Comparison of ENCODE assay signal across 2 cellular contexts in the genomic region with DNA sequence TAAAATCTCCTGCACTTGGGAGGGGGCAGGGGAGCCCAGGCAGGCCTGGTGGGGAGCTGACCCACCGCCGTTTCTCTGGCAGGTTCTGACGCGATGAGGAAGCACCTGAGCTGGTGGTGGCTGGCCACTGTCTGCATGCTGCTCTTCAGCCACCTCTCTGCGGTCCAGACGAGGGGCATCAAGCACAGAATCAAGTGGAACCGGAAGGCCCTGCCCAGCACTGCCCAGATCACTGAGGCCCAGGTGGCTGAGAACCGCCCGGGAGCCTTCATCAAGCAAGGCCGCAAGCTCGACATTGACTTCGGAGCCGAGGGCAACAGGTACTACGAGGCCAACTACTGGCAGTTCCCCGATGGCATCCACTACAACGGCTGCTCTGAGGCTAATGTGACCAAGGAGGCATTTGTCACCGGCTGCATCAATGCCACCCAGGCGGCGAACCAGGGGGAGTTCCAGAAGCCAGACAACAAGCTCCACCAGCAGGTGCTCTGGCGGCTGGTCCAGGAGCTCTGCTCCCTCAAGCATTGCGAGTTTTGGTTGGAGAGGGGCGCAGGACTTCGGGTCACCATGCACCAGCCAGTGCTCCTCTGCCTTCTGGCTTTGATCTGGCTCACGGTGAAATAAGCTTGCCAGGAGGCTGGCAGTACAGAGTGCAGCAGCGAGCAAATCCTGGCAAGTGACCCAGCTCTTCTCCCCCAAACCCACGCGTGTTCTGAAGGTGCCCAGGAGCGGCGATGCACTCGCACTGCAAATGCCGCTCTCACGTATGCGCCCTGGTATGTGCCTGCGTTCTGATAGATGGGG.
TF ChIP-seq lines count a peak whose summit lies in the region.

No MANE protein-coding gene starts in this region.

TF ChIP-seq in GM23338, 12 proteins besides CTCF, POLR2A, EP300 and RAD21 (continues in another document):
- TF ChIP-seq NANOG (IDR thresholded peaks at IDR 0.05; ENCODE audit: borderline replicate concordance) (no peak), POLR2AphosphoS5 (IDR thresholded peaks at IDR 0.05; ENCODE audit: low read depth) (no peak), JUNB (IDR thresholded peaks at IDR 0.05; ENCODE audit: unreplicated experiment) (no peak), CREB1 (CRISPR knock-in tag; IDR thresholded peaks at IDR 0.05; ENCODE audit: low read depth) (no peak), ZNF331 (CRISPR knock-in tag; IDR thresholded peaks at IDR 0.05; ENCODE audit: low read depth) (no peak), STAT1 (IDR thresholded peaks at IDR 0.05; ENCODE audit: unreplicated experiment) (no peak), ZNF114 (CRISPR knock-in tag; IDR thresholded peaks at IDR 0.05) (no peak), EZH2phosphoT487 (IDR thresholded peaks at IDR 0.05; ENCODE audit: unreplicated experiment) (no peak)
- TF ChIP-seq, protein P1, sequence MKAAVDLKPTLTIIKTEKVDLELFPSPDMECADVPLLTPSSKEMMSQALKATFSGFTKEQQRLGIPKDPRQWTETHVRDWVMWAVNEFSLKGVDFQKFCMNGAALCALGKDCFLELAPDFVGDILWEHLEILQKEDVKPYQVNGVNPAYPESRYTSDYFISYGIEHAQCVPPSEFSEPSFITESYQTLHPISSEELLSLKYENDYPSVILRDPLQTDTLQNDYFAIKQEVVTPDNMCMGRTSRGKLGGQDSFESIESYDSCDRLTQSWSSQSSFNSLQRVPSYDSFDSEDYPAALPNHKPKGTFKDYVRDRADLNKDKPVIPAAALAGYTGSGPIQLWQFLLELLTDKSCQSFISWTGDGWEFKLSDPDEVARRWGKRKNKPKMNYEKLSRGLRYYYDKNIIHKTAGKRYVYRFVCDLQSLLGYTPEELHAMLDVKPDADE (IDR thresholded peaks at IDR 0.05) = no peak
- TF ChIP-seq, protein P2, sequence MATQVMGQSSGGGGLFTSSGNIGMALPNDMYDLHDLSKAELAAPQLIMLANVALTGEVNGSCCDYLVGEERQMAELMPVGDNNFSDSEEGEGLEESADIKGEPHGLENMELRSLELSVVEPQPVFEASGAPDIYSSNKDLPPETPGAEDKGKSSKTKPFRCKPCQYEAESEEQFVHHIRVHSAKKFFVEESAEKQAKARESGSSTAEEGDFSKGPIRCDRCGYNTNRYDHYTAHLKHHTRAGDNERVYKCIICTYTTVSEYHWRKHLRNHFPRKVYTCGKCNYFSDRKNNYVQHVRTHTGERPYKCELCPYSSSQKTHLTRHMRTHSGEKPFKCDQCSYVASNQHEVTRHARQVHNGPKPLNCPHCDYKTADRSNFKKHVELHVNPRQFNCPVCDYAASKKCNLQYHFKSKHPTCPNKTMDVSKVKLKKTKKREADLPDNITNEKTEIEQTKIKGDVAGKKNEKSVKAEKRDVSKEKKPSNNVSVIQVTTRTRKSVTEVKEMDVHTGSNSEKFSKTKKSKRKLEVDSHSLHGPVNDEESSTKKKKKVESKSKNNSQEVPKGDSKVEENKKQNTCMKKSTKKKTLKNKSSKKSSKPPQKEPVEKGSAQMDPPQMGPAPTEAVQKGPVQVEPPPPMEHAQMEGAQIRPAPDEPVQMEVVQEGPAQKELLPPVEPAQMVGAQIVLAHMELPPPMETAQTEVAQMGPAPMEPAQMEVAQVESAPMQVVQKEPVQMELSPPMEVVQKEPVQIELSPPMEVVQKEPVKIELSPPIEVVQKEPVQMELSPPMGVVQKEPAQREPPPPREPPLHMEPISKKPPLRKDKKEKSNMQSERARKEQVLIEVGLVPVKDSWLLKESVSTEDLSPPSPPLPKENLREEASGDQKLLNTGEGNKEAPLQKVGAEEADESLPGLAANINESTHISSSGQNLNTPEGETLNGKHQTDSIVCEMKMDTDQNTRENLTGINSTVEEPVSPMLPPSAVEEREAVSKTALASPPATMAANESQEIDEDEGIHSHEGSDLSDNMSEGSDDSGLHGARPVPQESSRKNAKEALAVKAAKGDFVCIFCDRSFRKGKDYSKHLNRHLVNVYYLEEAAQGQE (IDR thresholded peaks at IDR 0.05; ENCODE audit: unreplicated experiment) = no peak

TF ChIP-seq in H1, 55 proteins besides CTCF, POLR2A, EP300 and RAD21:
- TF ChIP-seq SUZ12 (IDR thresholded peaks at IDR 0.05; ENCODE audit: low read length) = no peak
- TF ChIP-seq CTBP2 (IDR thresholded peaks at IDR 0.05; ENCODE audit: borderline replicate concordance, insufficient read depth, insufficient read length, low read length) = no peak
- TF ChIP-seq, protein P3, sequence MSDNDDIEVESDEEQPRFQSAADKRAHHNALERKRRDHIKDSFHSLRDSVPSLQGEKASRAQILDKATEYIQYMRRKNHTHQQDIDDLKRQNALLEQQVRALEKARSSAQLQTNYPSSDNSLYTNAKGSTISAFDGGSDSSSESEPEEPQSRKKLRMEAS (IDR thresholded peaks at IDR 0.05) = no peak
- TF ChIP-seq JUND (IDR thresholded peaks at IDR 0.05; ENCODE audit: low read length) = no peak
- TF ChIP-seq TAF1 (IDR thresholded peaks at IDR 0.05; ENCODE audit: low read depth, low read length) = no peak
- TF ChIP-seq JUN (IDR thresholded peaks at IDR 0.05; ENCODE audit: low read depth, low read length) = no peak
- TF ChIP-seq EZH2 (IDR thresholded peaks at IDR 0.05; ENCODE audit: low read depth, low read length, severe bottlenecking) = no peak
- no peak for TF ChIP-seq SP1 (IDR thresholded peaks at IDR 0.05; ENCODE audit: low read depth, low read length)
- no peak for TF ChIP-seq RXRA (IDR thresholded peaks at IDR 0.05; ENCODE audit: insufficient read depth, low read depth, low read length)
- TF ChIP-seq GTF2F1 (IDR thresholded peaks at IDR 0.05; ENCODE audit: borderline replicate concordance, low read depth, low read length) = no peak
- no peak for TF ChIP-seq KDM5A (IDR thresholded peaks at IDR 0.05; ENCODE audit: low read length)
- TF ChIP-seq RFX5 (IDR thresholded peaks at IDR 0.05; ENCODE audit: borderline replicate concordance, low read depth, low read length) = no peak
TF ChIP-seq in H1: peak in this region for 0.
